In the genomic region with DNA sequence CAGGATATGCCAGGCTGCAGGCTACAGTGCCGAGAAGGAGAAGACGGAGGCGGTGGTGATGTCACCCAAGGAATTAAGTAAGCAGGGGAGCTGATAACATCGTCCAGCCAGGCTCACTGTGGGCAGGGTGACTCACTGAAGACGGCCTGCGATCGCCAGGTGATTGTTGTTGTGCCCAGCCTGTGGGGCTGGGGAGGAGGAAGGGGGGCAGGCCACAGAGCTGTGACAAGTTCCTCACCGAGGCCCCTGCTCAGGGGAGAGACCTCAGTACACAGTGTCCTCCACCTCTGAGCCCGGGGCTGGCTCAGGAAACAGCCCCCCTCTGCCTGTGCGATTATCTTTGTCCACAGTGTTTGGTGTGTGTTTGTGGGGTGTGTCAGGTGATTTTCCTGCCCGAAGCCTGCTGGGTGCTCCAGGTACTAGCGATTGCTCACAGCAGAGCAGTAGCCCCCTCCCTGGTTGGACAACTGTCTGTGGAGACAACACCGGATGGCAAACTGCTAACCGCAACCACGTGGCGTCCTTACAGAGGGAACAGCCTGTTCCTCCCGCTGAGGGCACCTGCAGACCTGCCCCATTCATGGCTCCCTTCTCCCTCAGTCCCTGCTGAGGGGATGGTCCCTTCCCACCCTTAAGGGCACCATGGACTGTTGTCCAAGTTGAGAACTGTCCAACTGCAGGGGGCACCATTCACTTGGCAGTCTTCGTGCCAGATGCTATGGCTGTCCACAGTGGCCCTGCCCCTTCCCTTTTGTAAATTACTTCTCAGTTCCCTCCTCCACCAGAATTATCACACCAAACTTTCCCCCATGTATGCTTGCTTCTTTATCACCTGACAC, we compare ENCODE assay signal across 1 cellular context.
TF ChIP-seq lines count a peak whose summit lies in the region.

No MANE protein-coding gene starts in this region.

TF ChIP-seq in HepG2, 621 proteins besides CTCF, POLR2A, EP300 and RAD21 (continued from another document and continues in another):
- TF ChIP-seq, protein P1, sequence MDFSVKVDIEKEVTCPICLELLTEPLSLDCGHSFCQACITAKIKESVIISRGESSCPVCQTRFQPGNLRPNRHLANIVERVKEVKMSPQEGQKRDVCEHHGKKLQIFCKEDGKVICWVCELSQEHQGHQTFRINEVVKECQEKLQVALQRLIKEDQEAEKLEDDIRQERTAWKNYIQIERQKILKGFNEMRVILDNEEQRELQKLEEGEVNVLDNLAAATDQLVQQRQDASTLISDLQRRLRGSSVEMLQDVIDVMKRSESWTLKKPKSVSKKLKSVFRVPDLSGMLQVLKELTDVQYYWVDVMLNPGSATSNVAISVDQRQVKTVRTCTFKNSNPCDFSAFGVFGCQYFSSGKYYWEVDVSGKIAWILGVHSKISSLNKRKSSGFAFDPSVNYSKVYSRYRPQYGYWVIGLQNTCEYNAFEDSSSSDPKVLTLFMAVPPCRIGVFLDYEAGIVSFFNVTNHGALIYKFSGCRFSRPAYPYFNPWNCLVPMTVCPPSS (IDR thresholded peaks at IDR 0.05) = no peak
- TF ChIP-seq, protein P2, sequence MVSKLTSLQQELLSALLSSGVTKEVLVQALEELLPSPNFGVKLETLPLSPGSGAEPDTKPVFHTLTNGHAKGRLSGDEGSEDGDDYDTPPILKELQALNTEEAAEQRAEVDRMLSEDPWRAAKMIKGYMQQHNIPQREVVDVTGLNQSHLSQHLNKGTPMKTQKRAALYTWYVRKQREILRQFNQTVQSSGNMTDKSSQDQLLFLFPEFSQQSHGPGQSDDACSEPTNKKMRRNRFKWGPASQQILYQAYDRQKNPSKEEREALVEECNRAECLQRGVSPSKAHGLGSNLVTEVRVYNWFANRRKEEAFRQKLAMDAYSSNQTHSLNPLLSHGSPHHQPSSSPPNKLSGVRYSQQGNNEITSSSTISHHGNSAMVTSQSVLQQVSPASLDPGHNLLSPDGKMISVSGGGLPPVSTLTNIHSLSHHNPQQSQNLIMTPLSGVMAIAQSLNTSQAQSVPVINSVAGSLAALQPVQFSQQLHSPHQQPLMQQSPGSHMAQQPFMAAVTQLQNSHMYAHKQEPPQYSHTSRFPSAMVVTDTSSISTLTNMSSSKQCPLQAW (CRISPR knock-in tag; IDR thresholded peaks at IDR 0.05) = peak; percentile 88
- TF ChIP-seq, protein P3, sequence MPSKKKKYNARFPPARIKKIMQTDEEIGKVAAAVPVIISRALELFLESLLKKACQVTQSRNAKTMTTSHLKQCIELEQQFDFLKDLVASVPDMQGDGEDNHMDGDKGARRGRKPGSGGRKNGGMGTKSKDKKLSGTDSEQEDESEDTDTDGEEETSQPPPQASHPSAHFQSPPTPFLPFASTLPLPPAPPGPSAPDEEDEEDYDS (CRISPR knock-in tag; IDR thresholded peaks at IDR 0.05) = no peak
- TF ChIP-seq CCDC6 (CRISPR knock-in tag; IDR thresholded peaks at IDR 0.05) = 0 out of 2 replicates have a peak, but pooled peaks have one; percentile 36
- no peak for TF ChIP-seq ZNF569 (CRISPR knock-in tag; IDR thresholded peaks at IDR 0.05; ENCODE audit: borderline replicate concordance)
- TF ChIP-seq MTA1 (CRISPR knock-in tag; IDR thresholded peaks at IDR 0.05; ENCODE audit: borderline replicate concordance) = no peak; the same call in 1 of the 2 replicates
- peak; percentile 31; the same call in 1 of the 2 replicates for TF ChIP-seq YEATS2 (CRISPR knock-in tag; IDR thresholded peaks at IDR 0.05; ENCODE audit: borderline replicate concordance)
- no peak; the same call in none of the 2 replicates for TF ChIP-seq SP5 (CRISPR knock-in tag; IDR thresholded peaks at IDR 0.05; ENCODE audit: borderline replicate concordance, low read depth)
- TF ChIP-seq ZFP90 (CRISPR knock-in tag; IDR thresholded peaks at IDR 0.05; ENCODE audit: borderline replicate concordance) = peak; percentile 30
- TF ChIP-seq ATM (IDR thresholded peaks at IDR 0.05; ENCODE audit: borderline replicate concordance) = no peak
- TF ChIP-seq JDP2 (CRISPR knock-in tag; IDR thresholded peaks at IDR 0.05; ENCODE audit: borderline replicate concordance) = no peak
- TF ChIP-seq ZNF775 (CRISPR knock-in tag; IDR thresholded peaks at IDR 0.05; ENCODE audit: borderline replicate concordance) = 0 out of 2 replicates have a peak, but pooled peaks have one; percentile 22
- TF ChIP-seq, protein P4, sequence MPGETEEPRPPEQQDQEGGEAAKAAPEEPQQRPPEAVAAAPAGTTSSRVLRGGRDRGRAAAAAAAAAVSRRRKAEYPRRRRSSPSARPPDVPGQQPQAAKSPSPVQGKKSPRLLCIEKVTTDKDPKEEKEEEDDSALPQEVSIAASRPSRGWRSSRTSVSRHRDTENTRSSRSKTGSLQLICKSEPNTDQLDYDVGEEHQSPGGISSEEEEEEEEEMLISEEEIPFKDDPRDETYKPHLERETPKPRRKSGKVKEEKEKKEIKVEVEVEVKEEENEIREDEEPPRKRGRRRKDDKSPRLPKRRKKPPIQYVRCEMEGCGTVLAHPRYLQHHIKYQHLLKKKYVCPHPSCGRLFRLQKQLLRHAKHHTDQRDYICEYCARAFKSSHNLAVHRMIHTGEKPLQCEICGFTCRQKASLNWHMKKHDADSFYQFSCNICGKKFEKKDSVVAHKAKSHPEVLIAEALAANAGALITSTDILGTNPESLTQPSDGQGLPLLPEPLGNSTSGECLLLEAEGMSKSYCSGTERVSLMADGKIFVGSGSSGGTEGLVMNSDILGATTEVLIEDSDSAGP (CRISPR knock-in tag; IDR thresholded peaks at IDR 0.05; ENCODE audit: borderline replicate concordance) = peak; percentile 88; the same call in 1 of the 2 replicates
- TF ChIP-seq, protein P5, sequence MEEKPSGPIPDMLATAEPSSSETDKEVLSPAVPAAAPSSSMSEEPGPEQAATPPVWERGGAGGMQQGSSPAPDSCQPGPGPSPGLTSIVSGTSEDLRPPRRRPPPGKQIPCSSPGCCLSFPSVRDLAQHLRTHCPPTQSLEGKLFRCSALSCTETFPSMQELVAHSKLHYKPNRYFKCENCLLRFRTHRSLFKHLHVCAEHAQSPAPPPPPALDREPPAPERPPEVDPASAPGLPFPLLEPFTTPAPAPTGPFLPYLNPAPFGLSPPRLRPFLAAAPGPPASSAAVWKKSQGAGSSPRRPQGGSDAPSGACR (CRISPR knock-in tag; IDR thresholded peaks at IDR 0.05) = no peak
- TF ChIP-seq, protein P6, sequence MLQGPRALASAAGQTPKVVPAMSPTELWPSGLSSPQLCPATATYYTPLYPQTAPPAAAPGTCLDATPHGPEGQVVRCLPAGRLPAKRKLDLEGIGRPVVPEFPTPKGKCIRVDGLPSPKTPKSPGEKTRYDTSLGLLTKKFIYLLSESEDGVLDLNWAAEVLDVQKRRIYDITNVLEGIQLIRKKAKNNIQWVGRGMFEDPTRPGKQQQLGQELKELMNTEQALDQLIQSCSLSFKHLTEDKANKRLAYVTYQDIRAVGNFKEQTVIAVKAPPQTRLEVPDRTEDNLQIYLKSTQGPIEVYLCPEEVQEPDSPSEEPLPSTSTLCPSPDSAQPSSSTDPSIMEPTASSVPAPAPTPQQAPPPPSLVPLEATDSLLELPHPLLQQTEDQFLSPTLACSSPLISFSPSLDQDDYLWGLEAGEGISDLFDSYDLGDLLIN (CRISPR knock-in tag; IDR thresholded peaks at IDR 0.05; ENCODE audit: borderline replicate concordance) = peak; percentile 68; the same call in 1 of the 2 replicates
- TF ChIP-seq NFIC (IDR thresholded peaks at IDR 0.05; ENCODE audit: low read length) = no peak
- no peak for TF ChIP-seq SNAPC2 (CRISPR knock-in tag; IDR thresholded peaks at IDR 0.05)
- TF ChIP-seq ZSCAN22 (CRISPR knock-in tag; IDR thresholded peaks at IDR 0.05) = no peak
- TF ChIP-seq GTF3A (CRISPR knock-in tag; conservative IDR thresholded peaks at IDR 0.05) = peak; percentile 66; the same call in 1 of the 2 replicates
- peak; percentile 37 for TF ChIP-seq RBM22 (optimal IDR thresholded peaks at IDR 0.05; ENCODE audit: low read length)
- TF ChIP-seq TBX3 (IDR thresholded peaks at IDR 0.05; ENCODE audit: borderline replicate concordance) = 0 out of 2 replicates have a peak, but pooled peaks have one; percentile 7
- peak; percentile 92; the same call in 1 of the 2 replicates for TF ChIP-seq BRCA1 (CRISPR knock-in tag; IDR thresholded peaks at IDR 0.05)
- TF ChIP-seq, protein P7, sequence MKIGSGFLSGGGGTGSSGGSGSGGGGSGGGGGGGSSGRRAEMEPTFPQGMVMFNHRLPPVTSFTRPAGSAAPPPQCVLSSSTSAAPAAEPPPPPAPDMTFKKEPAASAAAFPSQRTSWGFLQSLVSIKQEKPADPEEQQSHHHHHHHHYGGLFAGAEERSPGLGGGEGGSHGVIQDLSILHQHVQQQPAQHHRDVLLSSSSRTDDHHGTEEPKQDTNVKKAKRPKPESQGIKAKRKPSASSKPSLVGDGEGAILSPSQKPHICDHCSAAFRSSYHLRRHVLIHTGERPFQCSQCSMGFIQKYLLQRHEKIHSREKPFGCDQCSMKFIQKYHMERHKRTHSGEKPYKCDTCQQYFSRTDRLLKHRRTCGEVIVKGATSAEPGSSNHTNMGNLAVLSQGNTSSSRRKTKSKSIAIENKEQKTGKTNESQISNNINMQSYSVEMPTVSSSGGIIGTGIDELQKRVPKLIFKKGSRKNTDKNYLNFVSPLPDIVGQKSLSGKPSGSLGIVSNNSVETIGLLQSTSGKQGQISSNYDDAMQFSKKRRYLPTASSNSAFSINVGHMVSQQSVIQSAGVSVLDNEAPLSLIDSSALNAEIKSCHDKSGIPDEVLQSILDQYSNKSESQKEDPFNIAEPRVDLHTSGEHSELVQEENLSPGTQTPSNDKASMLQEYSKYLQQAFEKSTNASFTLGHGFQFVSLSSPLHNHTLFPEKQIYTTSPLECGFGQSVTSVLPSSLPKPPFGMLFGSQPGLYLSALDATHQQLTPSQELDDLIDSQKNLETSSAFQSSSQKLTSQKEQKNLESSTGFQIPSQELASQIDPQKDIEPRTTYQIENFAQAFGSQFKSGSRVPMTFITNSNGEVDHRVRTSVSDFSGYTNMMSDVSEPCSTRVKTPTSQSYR (CRISPR knock-in tag; IDR thresholded peaks at IDR 0.05; ENCODE audit: borderline replicate concordance) = peak; percentile 49; the same call in 1 of the 2 replicates
- TF ChIP-seq POLR2AphosphoS2 (IDR thresholded peaks at IDR 0.05; ENCODE audit: low read depth, low read length) = no peak
- TF ChIP-seq, protein P8, sequence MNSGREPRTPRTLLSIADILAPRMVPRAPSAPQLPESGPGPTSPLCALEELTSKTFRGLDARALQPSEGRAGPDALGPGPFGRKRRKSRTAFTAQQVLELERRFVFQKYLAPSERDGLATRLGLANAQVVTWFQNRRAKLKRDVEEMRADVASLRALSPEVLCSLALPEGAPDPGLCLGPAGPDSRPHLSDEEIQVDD (CRISPR knock-in tag; IDR thresholded peaks at IDR 0.05; ENCODE audit: borderline replicate concordance) = no peak; the same call in 1 of the 2 replicates
- TF ChIP-seq, protein P9, sequence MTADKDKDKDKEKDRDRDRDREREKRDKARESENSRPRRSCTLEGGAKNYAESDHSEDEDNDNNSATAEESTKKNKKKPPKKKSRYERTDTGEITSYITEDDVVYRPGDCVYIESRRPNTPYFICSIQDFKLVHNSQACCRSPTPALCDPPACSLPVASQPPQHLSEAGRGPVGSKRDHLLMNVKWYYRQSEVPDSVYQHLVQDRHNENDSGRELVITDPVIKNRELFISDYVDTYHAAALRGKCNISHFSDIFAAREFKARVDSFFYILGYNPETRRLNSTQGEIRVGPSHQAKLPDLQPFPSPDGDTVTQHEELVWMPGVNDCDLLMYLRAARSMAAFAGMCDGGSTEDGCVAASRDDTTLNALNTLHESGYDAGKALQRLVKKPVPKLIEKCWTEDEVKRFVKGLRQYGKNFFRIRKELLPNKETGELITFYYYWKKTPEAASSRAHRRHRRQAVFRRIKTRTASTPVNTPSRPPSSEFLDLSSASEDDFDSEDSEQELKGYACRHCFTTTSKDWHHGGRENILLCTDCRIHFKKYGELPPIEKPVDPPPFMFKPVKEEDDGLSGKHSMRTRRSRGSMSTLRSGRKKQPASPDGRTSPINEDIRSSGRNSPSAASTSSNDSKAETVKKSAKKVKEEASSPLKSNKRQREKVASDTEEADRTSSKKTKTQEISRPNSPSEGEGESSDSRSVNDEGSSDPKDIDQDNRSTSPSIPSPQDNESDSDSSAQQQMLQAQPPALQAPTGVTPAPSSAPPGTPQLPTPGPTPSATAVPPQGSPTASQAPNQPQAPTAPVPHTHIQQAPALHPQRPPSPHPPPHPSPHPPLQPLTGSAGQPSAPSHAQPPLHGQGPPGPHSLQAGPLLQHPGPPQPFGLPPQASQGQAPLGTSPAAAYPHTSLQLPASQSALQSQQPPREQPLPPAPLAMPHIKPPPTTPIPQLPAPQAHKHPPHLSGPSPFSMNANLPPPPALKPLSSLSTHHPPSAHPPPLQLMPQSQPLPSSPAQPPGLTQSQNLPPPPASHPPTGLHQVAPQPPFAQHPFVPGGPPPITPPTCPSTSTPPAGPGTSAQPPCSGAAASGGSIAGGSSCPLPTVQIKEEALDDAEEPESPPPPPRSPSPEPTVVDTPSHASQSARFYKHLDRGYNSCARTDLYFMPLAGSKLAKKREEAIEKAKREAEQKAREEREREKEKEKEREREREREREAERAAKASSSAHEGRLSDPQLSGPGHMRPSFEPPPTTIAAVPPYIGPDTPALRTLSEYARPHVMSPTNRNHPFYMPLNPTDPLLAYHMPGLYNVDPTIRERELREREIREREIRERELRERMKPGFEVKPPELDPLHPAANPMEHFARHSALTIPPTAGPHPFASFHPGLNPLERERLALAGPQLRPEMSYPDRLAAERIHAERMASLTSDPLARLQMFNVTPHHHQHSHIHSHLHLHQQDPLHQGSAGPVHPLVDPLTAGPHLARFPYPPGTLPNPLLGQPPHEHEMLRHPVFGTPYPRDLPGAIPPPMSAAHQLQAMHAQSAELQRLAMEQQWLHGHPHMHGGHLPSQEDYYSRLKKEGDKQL (CRISPR knock-in tag; IDR thresholded peaks at IDR 0.05; ENCODE audit: low read depth) = no peak; the same call in 1 of the 2 replicates
- TF ChIP-seq, protein P10, sequence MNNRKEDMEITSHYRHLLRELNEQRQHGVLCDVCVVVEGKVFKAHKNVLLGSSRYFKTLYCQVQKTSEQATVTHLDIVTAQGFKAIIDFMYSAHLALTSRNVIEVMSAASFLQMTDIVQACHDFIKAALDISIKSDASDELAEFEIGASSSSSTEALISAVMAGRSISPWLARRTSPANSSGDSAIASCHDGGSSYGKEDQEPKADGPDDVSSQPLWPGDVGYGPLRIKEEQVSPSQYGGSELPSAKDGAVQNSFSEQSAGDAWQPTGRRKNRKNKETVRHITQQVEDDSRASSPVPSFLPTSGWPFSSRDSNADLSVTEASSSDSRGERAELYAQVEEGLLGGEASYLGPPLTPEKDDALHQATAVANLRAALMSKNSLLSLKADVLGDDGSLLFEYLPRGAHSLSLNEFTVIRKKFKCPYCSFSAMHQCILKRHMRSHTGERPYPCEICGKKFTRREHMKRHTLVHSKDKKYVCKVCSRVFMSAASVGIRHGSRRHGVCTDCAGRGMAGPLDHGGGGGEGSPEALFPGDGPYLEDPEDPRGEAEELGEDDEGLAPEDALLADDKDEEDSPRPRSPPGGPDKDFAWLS (CRISPR knock-in tag; IDR thresholded peaks at IDR 0.05; ENCODE audit: borderline replicate concordance) = no peak
- TF ChIP-seq, protein P11, sequence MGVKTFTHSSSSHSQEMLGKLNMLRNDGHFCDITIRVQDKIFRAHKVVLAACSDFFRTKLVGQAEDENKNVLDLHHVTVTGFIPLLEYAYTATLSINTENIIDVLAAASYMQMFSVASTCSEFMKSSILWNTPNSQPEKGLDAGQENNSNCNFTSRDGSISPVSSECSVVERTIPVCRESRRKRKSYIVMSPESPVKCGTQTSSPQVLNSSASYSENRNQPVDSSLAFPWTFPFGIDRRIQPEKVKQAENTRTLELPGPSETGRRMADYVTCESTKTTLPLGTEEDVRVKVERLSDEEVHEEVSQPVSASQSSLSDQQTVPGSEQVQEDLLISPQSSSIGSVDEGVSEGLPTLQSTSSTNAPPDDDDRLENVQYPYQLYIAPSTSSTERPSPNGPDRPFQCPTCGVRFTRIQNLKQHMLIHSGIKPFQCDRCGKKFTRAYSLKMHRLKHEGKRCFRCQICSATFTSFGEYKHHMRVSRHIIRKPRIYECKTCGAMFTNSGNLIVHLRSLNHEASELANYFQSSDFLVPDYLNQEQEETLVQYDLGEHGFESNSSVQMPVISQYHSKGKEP (CRISPR knock-in tag; IDR thresholded peaks at IDR 0.05) = 0 out of 2 replicates have a peak, but pooled peaks have one; percentile 15
